In genomic region chr9:96031366-96031824, GRCh38 we compare ENCODE assay signal across 11 cellular contexts.
DNase-seq lines count a peak whose midpoint lies in the region; ATAC-seq, FAIRE-seq and TF ChIP-seq lines count a peak whose summit lies in the region.
"Had no signal": no experiment of that assay in that cellular context is flagged by ENCODE, and none has a peak within 500 bp of the region (broad histone marks: within the 10 kb centered on the region; RNA-seq: fewer than 3 reads in every experiment).

No MANE protein-coding gene starts in this region.

- no peak for ATAC-seq in lung (ENCODE audit: insufficient read depth, low FRiP score)
- ATAC-seq in HG03196 (IDR thresholded peaks at IDR 0.05; ENCODE audit: unreplicated experiment), result no peak
- ATAC-seq: naive thymus-derived CD4-positive, alpha-beta T cell had no signal

- no peaks in the 10 kb centered on the region for H3K36me3 ChIP-seq in lung (ENCODE audit: control insufficient read depth in 2 of 2, insufficient read depth in 2 of 2, low read length in 2 of 2)

- no peaks in the 10 kb centered on the region for H3K27me3 ChIP-seq in lung (ENCODE audit: control insufficient read depth, insufficient read depth)

- no peak for FAIRE-seq in RCC 7860 (lab: Jason Lieb, UNC)

- peak overlapping the region; percentile 93 for H3K27ac ChIP-seq in VCaP
- no peak overlapping the region for H3K27ac ChIP-seq in lung (ENCODE audit: low read depth in 1 of 2, low read length in 1 of 2)
- H3K27ac ChIP-seq: KMS-11 had no signal

- peak; percentile 28 for DNase-seq in Ammon's horn (ENCODE audit: low spot score)
- peak; percentile 80 for DNase-seq in NCI-H1417 treated with DMSO at 0.1 percent for 48 hours (lab: John Stamatoyannopoulos, UW)
- DNase-seq in lung (ENCODE audit: low spot score), result peak; percentile 60
- DNase-seq in NCI-H146 (lab: John Stamatoyannopoulos, UW), result no peak
- DNase-seq in activated CD4-positive, alpha-beta T cell treated with anti-CD3 and anti-CD28 coated beads, Interleukin-2, amount 50 U/mL, for 48 hours, result no peak
- no peak for DNase-seq in RCC 7860 (ENCODE audit: low spot score)
- DNase-seq: activated naive CD8-positive, alpha-beta T cell treated with anti-CD3 and anti-CD28 coated beads, Interleukin-2, amount 10 ng/mL, durations not matched to agents 7 days and 5 days; naive thymus-derived CD4-positive, alpha-beta T cell had no signal

- H3K9me3 ChIP-seq in lung (ENCODE audit: control insufficient read depth in 2 of 2, insufficient read depth in 1 of 2, low read length in 1 of 2), result no peaks in the 10 kb centered on the region

- TF ChIP-seq CTCF in VCaP (conservative IDR thresholded peaks at IDR 0.05) (no peak), lung (IDR thresholded peaks at IDR 0.05; ENCODE audit: control extremely low read depth, extremely low read depth) (no peak)

- 58 to 79% methylated on average over 6 of the region's 6 CpGs for WGBS in lung, 2 donors

- H3K4me3 ChIP-seq in lung, result no peak overlapping the region

- peaks cover 0 to 12% of the 10 kb centered on the region in 2 donors for H3K4me1 ChIP-seq in lung (ENCODE audit: control insufficient read depth in 2 of 2, insufficient read depth in 2 of 2, low read length in 2 of 2)

Comparison
In these comparisons a context has a peak if more than half of its experiments do, and no peak if none do; other contexts are left out.
1. DNase-seq: peak in Ammon's horn (single experiment), NCI-H1417 treated with DMSO at 0.1 percent for 48 hours (single experiment) and lung (single experiment); none in NCI-H146 (single experiment), activated CD4-positive, alpha-beta T cell treated with anti-CD3 and anti-CD28 coated beads, Interleukin-2, amount 50 U/mL, for 48 hours (0 of 2) and RCC 7860 (single experiment).